ENCODE assay signal across 8 cellular contexts in the genomic region with DNA sequence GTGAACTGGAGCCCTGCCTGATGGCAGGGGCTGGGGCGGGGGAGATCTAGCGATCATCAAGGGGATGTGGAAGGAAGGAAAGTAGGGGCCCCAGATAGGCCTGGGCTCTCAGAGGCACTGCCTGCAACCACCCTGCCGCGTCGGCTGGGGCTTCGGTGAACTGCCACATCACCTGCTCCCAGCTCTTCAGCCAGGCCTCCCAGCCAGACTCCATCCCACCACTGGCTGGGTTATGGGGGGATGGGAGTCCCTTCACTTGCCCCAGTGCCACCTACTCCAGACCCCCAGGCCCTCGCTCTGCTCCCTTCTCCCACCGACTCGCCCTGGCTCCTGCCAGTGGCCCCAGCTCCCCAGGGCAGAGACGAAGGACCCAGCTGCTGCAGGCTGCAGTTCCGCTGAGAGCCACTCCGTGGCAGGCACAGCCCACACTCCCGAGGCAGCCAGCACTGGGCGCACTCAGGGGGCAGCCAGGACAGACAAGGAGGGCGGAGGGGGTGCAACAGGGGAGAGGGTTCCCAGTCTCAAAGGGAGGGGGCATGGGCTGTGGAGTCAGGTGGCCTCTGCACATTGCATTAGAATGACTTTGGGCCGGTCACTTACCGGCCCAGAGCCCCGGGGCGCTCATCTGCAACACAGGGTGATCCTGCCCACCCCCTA. TPM values are rescaled to one million over a fixed set of nuclear protein-coding genes. Genes with fewer than 3 reads are reported as not detected.
DNase-seq lines count a peak whose midpoint lies in the region; ATAC-seq, FAIRE-seq and TF ChIP-seq lines count a peak whose summit lies in the region.

No MANE protein-coding gene starts in this region.

- peaks cover 35% of the 10 kb centered on the region for H3K27me3 Mint-ChIP-seq in HFFc6 (ENCODE audit: insufficient read depth)

- peaks cover 10% of the 10 kb centered on the region for H3K4me1 Mint-ChIP-seq in HFFc6 (ENCODE audit: low read depth)

- no peak for FAIRE-seq in pancreas (lab: Jason Lieb, UNC)

- POLR2A ChIA-PET in PC-3 (lab: Charles Lee; ENCODE audit: unreplicated experiment): no interaction called here

- ATAC-seq in PC-3 (peak; percentile 86), foreskin keratinocyte (peak; percentile 86), pancreas (peak; percentile 73 to 91 (median 86))

- H3K4me1 ChIP-seq in PC-3 (ENCODE audit: insufficient read depth, low read length): no peaks in the 10 kb centered on the region
- H3K4me1 ChIP-seq in foreskin keratinocyte: no peaks in the 10 kb centered on the region
- H3K4me1 ChIP-seq in pancreas: no peaks in the 10 kb centered on the region

- no peak overlapping the region for H3K27ac ChIP-seq in PC-3 (ENCODE audit: low read length)
- no peak overlapping the region for H3K27ac ChIP-seq in foreskin keratinocyte
- no peak overlapping the region for H3K27ac ChIP-seq in pancreas

- H3K27me3 ChIP-seq in PC-3 (ENCODE audit: low read length) (peaks cover 7% of the 10 kb centered on the region; the same call in 1 of the 2 replicates), foreskin keratinocyte (peaks cover 68% of the 10 kb centered on the region), pancreas (no peaks in the 10 kb centered on the region)

- H3K4me3 Mint-ChIP-seq in HFFc6: no peak overlapping the region

- H3K79me2 ChIP-seq in PC-3 (ENCODE audit: low read length): no peaks in the 10 kb centered on the region

- no peaks in the 10 kb centered on the region for H3K9me2 ChIP-seq in PC-3 (replicated peaks; ENCODE audit: low read length)

- H3K9me3 ChIP-seq in PC-3 (ENCODE audit: low read length): no peaks in the 10 kb centered on the region
- H3K9me3 ChIP-seq in pancreas: no peaks in the 10 kb centered on the region

- H3K4me3 ChIP-seq in PC-3 (ENCODE audit: low read length): no peak overlapping the region
- H3K4me3 ChIP-seq in pancreas: no peak overlapping the region

- TF ChIP-seq CTCF in GM12872 (IDR thresholded peaks at IDR 0.05; ENCODE audit: insufficient read depth, low read depth, low read length) (peak; percentile 92), HFFc6 (IDR thresholded peaks at IDR 0.05) (peak; percentile 86), PC-3 (conservative IDR thresholded peaks at IDR 0.05; ENCODE audit: low read depth, low read length) (peak; percentile 87), foreskin keratinocyte (conservative IDR thresholded peaks at IDR 0.05) (peak; percentile 84), pancreas (IDR thresholded peaks at IDR 0.05) (peak; percentile 40 to 69 (median 64))

- no peaks in the 10 kb centered on the region for H3K36me3 Mint-ChIP-seq in HFFc6 (ENCODE audit: low read depth)

- WGBS in pancreas, 2 donors: 41 to 46% methylated on average over 19 of the region's 19 CpGs

- DNase-seq in HFFc6 (peak; percentile 16), PC-3 (peak; percentile 39), foreskin keratinocyte (peak in 1 of 2 donors; percentile 17), pancreas (peak in 4 of 6 donors; percentile 47 to 82 (median 64)), middle frontal gyrus (ENCODE audit: extremely low spot score, low spot score) (no peak), NCI-H2029 treated with DMSO at 0.1 percent for 48 hours (lab: John Stamatoyannopoulos, UW) (no peak)
- peak; percentile 30 for DNase-seq in activated gamma-delta T cell treated with anti-CD3 and anti-CD28 coated beads, Interleukin-2, amount 50 U/mL, for 16 hours (ENCODE audit: low read depth)

- no peaks in the 10 kb centered on the region for H3F3A ChIP-seq in PC-3 (ENCODE audit: low read length, unreplicated experiment)

- no TSS peak for BruUV-seq in PC-3 (replicated peaks; lab: Mats Ljungman, UMichigan)

- intact Hi-C loops in PC-3 (cut with micrococcal nuclease) (loop anchor here (2.0 kb wide), 1 partner anchor 56 kb away; no protein-coding TSS in a partner anchor), pancreas (cut with DNase I) (no loop called here)

- H3K27ac Mint-ChIP-seq in HFFc6: no peak overlapping the region

- H3K9me3 Mint-ChIP-seq in HFFc6: no peaks in the 10 kb centered on the region

- CTCF ChIA-PET in PC-3 (lab: Charles Lee): interaction anchor here (0.7 to 1.0 kb wide), 5 partner anchors 24 to 70 kb away, joined by 3 to 10 read pairs (median 9); no protein-coding TSS in a partner anchor

- H3K9ac ChIP-seq in PC-3 (ENCODE audit: low read length): no peak overlapping the region

- no peaks in the 10 kb centered on the region for H4K20me1 ChIP-seq in PC-3 (ENCODE audit: low read length)

- H2AFZ ChIP-seq in PC-3 (ENCODE audit: low read length): no peak overlapping the region

- no peak overlapping the region for H3K4me2 ChIP-seq in PC-3 (ENCODE audit: low read length)

- H3K36me3 ChIP-seq in PC-3 (ENCODE audit: low read depth, low read length): no peaks in the 10 kb centered on the region
- no peaks in the 10 kb centered on the region for H3K36me3 ChIP-seq in pancreas

RNA-seq across cellular contexts. Expression of a gene that starts 15.2 kb away (rescaled TPM):
- not detected for total RNA-seq in HFFc6 (2021; fragmentation: NEBNext Ultra II Directional; extraction: Animal tissue kit (Norgen Biotek cat#: 25700))
- total RNA-seq in PC-3 (2014; rRNA removed) (0.84 and 1.6 TPM in 2 replicates), foreskin keratinocyte (not detected in 2 replicates), pancreas (1 to 10 TPM; 1.4 to 4.4 (median 3.0) TPM)
- polyA plus RNA-seq in foreskin keratinocyte (not detected in 2 replicates), pancreas (10 to 100 TPM in 1 of 2 donors, 1 to 10 TPM in 1; 7.4 to 27.9 TPM)

RNA-seq across cellular contexts. Expression of a gene that starts 27.9 kb away (rescaled TPM):
- 1 to 10 TPM in 4 of 6 experiments, under 1 TPM in 2; 0.55 to 3.0 (median 2.0) TPM for total RNA-seq in HFFc6 (2021; fragmentation: NEBNext Ultra II Directional; extraction: Animal tissue kit (Norgen Biotek cat#: 25700))
- total RNA-seq in PC-3 (2014; rRNA removed) (0.66 and 2.5 TPM in 2 replicates), foreskin keratinocyte (3.4 and 5.3 TPM in 2 replicates), pancreas (1 to 10 TPM; 1.0 to 5.1 (median 3.1) TPM)
- polyA plus RNA-seq in foreskin keratinocyte (2.1 and 6.0 TPM in 2 replicates), pancreas (10 to 100 TPM in 1 of 2 donors, 1 to 10 TPM in 1; 6.0 to 12.5 TPM)

Comparison
In these comparisons a context has a peak if more than half of its experiments do, and no peak if none do; other contexts are left out.
1. DNase-seq: peak in HFFc6 (single experiment), PC-3 (single experiment), activated gamma-delta T cell treated with anti-CD3 and anti-CD28 coated beads, Interleukin-2, amount 50 U/mL, for 16 hours (single experiment) and pancreas (4 of 6); none in middle frontal gyrus (single experiment) and NCI-H2029 treated with DMSO at 0.1 percent for 48 hours (single experiment).
2. Peak in every context shown above with its lines, with median percentiles within 50 percentile points of each other: CTCF ChIP-seq and ATAC-seq.